In genomic region chr1:184945678-184946412, GRCh38 we compare ENCODE assay signal across 9 cellular contexts. TPM values are rescaled to one million over a fixed set of nuclear protein-coding genes. Genes with fewer than 3 reads are reported as not detected.
A peak's percentile ranks its signal among the peaks of the same experiment; 100 is the strongest.
DNase-seq lines count a peak whose midpoint lies in the region; ATAC-seq and TF ChIP-seq lines count a peak whose summit lies in the region.
"Had no signal": no experiment of that assay in that cellular context is flagged by ENCODE, and none has a peak within 500 bp of the region (broad histone marks: within the 10 kb centered on the region; RNA-seq: fewer than 3 reads in every experiment).

No MANE protein-coding gene starts in this region.

- peak overlapping the region; percentile 69 for H3K27ac ChIP-seq in left ventricle myocardium inferior (replicated peaks)

- DNase-seq in AG09309 (ENCODE audit: low read depth) (peak; percentile 29), NCI-H1694 treated with DMSO at 0.1 percent for 48 hours (lab: John Stamatoyannopoulos, UW) (peak; percentile 39), left ventricle myocardium inferior (no peak), BE2C (no peak), NCI-H510A treated with DMSO at 0.1 percent for 48 hours (lab: John Stamatoyannopoulos, UW) (no peak), NCI-H1417 (lab: John Stamatoyannopoulos, UW) (no peak)
- no peak for DNase-seq in activated CD4-positive, alpha-beta T cell treated with anti-CD3 and anti-CD28 coated beads for 4 hours
- DNase-seq: CD4-positive, alpha-beta memory T cell had no signal

- H3K4me1 ChIP-seq in left ventricle myocardium inferior (peaks cover 67% of the 10 kb centered on the region), BE2C (no peaks in the 10 kb centered on the region)

- TF ChIP-seq CTCF in AG09309 (IDR thresholded peaks at IDR 0.05; ENCODE audit: control insufficient read depth, insufficient read depth, low read depth, low read length, missing control alignments) = no peak
- no peak for TF ChIP-seq CTCF in left ventricle myocardium inferior (IDR thresholded peaks at IDR 0.05; ENCODE audit: borderline replicate concordance)
- no peak for TF ChIP-seq CTCF in BE2C (IDR thresholded peaks at IDR 0.05; ENCODE audit: low read depth, low read length)

- H3K27me3 ChIP-seq in left ventricle myocardium inferior (ENCODE audit: low read depth) (no peaks in the 10 kb centered on the region), BE2C (peaks cover 6% of the 10 kb centered on the region; the same call in 1 of the 2 replicates)

- H3K4me3 ChIP-seq in AG09309 (ENCODE audit: control insufficient read depth, low read depth, low read length) = no peak overlapping the region
- peak overlapping the region; percentile 3 for H3K4me3 ChIP-seq in left ventricle myocardium inferior
- no peak overlapping the region for H3K4me3 ChIP-seq in BE2C (ENCODE audit: low read depth, low read length)

- H3K9me3 ChIP-seq in left ventricle myocardium inferior (replicated peaks) (no peaks in the 10 kb centered on the region), BE2C (no peaks in the 10 kb centered on the region)

- ATAC-seq in GM21515 (IDR thresholded peaks at IDR 0.05; ENCODE audit: unreplicated experiment) = peak; percentile 56

- H3K36me3 ChIP-seq in left ventricle myocardium inferior (no peaks in the 10 kb centered on the region), BE2C (no peaks in the 10 kb centered on the region)

- intact Hi-C loops in left ventricle myocardium inferior (cut with micrococcal nuclease) = no loop called here

RNA-seq across cellular contexts. Expression of gene NIBAN1, which starts 28.5 kb away (rescaled TPM):
- 248 TPM for total RNA-seq in left ventricle myocardium inferior
- 0.32 TPM for polyA plus RNA-seq in BE2C (2012; ENCODE audit: insufficient read depth, insufficient read length, low read depth)

Comparison
In these comparisons a context has a peak if more than half of its experiments do, and no peak if none do; other contexts are left out.
1. DNase-seq: peak in AG09309 (single experiment) and NCI-H1694 treated with DMSO at 0.1 percent for 48 hours (single experiment); none in left ventricle myocardium inferior (single experiment), BE2C (single experiment), NCI-H510A treated with DMSO at 0.1 percent for 48 hours (single experiment), NCI-H1417 (0 of 3) and activated CD4-positive, alpha-beta T cell treated with anti-CD3 and anti-CD28 coated beads for 4 hours (0 of 2).